ENCODE assay signal across 8 cellular contexts in the genomic region with DNA sequence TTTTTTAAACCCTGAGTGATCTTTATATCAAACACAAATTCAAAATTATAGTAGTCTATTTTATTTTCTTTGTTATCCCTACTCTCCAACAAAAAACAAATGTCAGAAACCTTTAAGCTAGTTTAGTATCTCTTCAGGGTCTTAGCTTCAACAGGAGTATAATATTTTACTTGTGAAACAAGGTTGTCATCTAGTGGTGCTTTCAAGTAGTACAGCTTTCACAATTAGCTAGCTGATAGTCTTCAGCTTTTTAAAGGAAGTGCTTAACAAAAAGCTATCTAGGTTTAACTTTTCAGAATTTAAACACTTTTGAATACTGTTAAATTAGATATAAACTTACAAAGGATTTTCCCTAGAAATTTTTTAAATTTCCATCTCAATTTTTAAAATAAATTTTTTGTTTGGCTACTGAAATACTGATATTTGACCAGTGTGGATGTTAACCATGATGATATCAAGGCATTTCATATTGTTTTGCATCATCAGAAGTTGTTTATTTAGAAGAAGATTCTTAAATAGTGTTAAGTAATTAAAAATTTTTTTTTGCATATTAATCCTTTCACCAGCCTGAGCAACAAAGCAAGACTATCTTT. TPM values are rescaled to one million over a fixed set of nuclear protein-coding genes. Genes with fewer than 3 reads are reported as not detected.
DNase-seq lines count a peak whose midpoint lies in the region; ATAC-seq and TF ChIP-seq lines count a peak whose summit lies in the region.

No MANE protein-coding gene starts in this region.

- no peaks in the 10 kb centered on the region for H3K36me3 ChIP-seq in WERI-Rb-1

- no peak overlapping the region for H3K27ac Mint-ChIP-seq in CD4-positive, alpha-beta T cell

- H3K36me3 Mint-ChIP-seq in CD4-positive, alpha-beta T cell (ENCODE audit: low read depth), result no peaks in the 10 kb centered on the region

- intact Hi-C loops in CD4-positive, alpha-beta T cell (cut with DNase I, micrococcal nuclease), result loop anchor here (1.0 to 5.0 kb wide), 4 partner anchors 34 to 1040 kb away; a partner anchor contains a TSS
- intact Hi-C loops in Right ventricle myocardium superior (cut with DNase I), result no loop called here

- peaks cover 43% of the 10 kb centered on the region for H3K4me1 Mint-ChIP-seq in CD4-positive, alpha-beta T cell (ENCODE audit: low read depth)

- no peak overlapping the region for H3K4me3 ChIP-seq in WERI-Rb-1 (ENCODE audit: low read depth, low read length)

- ATAC-seq in CD4-positive, alpha-beta T cell (ENCODE audit: poor library complexity), result peak; percentile 89
- ATAC-seq in GM18861 (IDR thresholded peaks at IDR 0.05; ENCODE audit: unreplicated experiment) (peak; percentile 74), HG02973 (IDR thresholded peaks at IDR 0.05; ENCODE audit: unreplicated experiment) (peak; percentile 64), Right ventricle myocardium superior (ENCODE audit: poor library complexity) (peak; percentile 83)

- POLR2A ChIA-PET in CD4-positive, alpha-beta T cell (lab: Charles Lee), result interaction anchor here (1.1 kb wide), 1 partner anchor 34 kb away, joined by 3 read pairs; a partner anchor contains a TSS

- no peaks in the 10 kb centered on the region for H3K27me3 ChIP-seq in CD4-positive, alpha-beta T cell (ENCODE audit: control insufficient read depth, insufficient read depth, low read length)
- no peaks in the 10 kb centered on the region for H3K27me3 ChIP-seq in WERI-Rb-1 (ENCODE audit: insufficient read depth, low read depth, severe bottlenecking)

- peak; percentile 96 for TF ChIP-seq CTCF in CD4-positive, alpha-beta T cell (IDR thresholded peaks at IDR 0.05)
- 0 out of 2 replicates have a peak, but pooled peaks have one; percentile 25 for TF ChIP-seq CTCF in WERI-Rb-1 (IDR thresholded peaks at IDR 0.05; ENCODE audit: low read depth, low read length)

- H3K9me3 ChIP-seq in CD4-positive, alpha-beta T cell (ENCODE audit: control insufficient read depth, low read length), result no peaks in the 10 kb centered on the region
- no peaks in the 10 kb centered on the region for H3K9me3 ChIP-seq in WERI-Rb-1 (ENCODE audit: severe bottlenecking)

- no peak for DNase-seq in CD4-positive, alpha-beta T cell
- DNase-seq in NCI-H1694 treated with DMSO at 0.1 percent for 48 hours (lab: John Stamatoyannopoulos, UW), result peak; percentile 65
- no peak for DNase-seq in WERI-Rb-1
- DNase-seq in Right ventricle myocardium superior, result no peak
- peak; percentile 56 for DNase-seq in putamen (ENCODE audit: low spot score)
- DNase-seq in NCI-H226, result no peak

- no peaks in the 10 kb centered on the region for H3K27me3 Mint-ChIP-seq in CD4-positive, alpha-beta T cell

- H3K9me3 Mint-ChIP-seq in CD4-positive, alpha-beta T cell, result no peaks in the 10 kb centered on the region

- H3K27ac ChIP-seq in CD4-positive, alpha-beta T cell (ENCODE audit: low read depth, low read length), result no peak overlapping the region
- H3K27ac ChIP-seq in WERI-Rb-1, result no peak overlapping the region

- CTCF ChIA-PET in CD4-positive, alpha-beta T cell (lab: Charles Lee), result interaction anchor here (0.6 to 1.4 kb wide), 3 partner anchors 9 to 751 kb away, joined by 3 read pairs; no protein-coding TSS in a partner anchor

- no peak overlapping the region for H3K4me3 Mint-ChIP-seq in CD4-positive, alpha-beta T cell

RNA-seq across cellular contexts. Expression of a gene that starts 34.2 kb away (rescaled TPM):
- total RNA-seq in CD4-positive, alpha-beta T cell, result 10 to 100 TPM; 22.4 to 27.2 TPM
- 38.4 TPM for total RNA-seq in Right ventricle myocardium superior

Comparison
In these comparisons a context has a peak if more than half of its experiments do, and no peak if none do; other contexts are left out.
1. DNase-seq: peak in NCI-H1694 treated with DMSO at 0.1 percent for 48 hours (single experiment) and putamen (single experiment); none in CD4-positive, alpha-beta T cell (0 of 10), WERI-Rb-1 (single experiment), Right ventricle myocardium superior (single experiment) and NCI-H226 (single experiment).
2. Peak in every context shown above with its lines, with median percentiles within 50 percentile points of each other: ATAC-seq.